Comparison of ENCODE assay signal across 20 cellular contexts in genomic region chr7:81625311-81625651, GRCh38.
DNase-seq lines count a peak whose midpoint lies in the region; ATAC-seq and TF ChIP-seq lines count a peak whose summit lies in the region.
"Had no signal": no experiment of that assay in that cellular context is flagged by ENCODE, and none has a peak within 500 bp of the region (broad histone marks: within the 10 kb centered on the region; RNA-seq: fewer than 3 reads in every experiment).

No MANE protein-coding gene starts in this region.

- H3K9me3 ChIP-seq in left ventricle myocardium inferior (replicated peaks) (no peaks in the 10 kb centered on the region), MG63 (no peaks in the 10 kb centered on the region), Karpas-422 (ENCODE audit: low read length) (peaks cover 39% of the 10 kb centered on the region)
- H3K9me3 ChIP-seq: Caco-2 had no signal

- no peaks in the 10 kb centered on the region for H3K9me3 Mint-ChIP-seq in nephron
- H3K9me3 Mint-ChIP-seq: GM23338 had no signal

- H3K27me3 ChIP-seq in left ventricle myocardium inferior (ENCODE audit: low read depth) (no peaks in the 10 kb centered on the region), brain microvascular endothelial cell (replicated peaks) (no peaks in the 10 kb centered on the region), MG63 (no peaks in the 10 kb centered on the region), Karpas-422 (ENCODE audit: low read length) (no peaks in the 10 kb centered on the region)

- H3K4me3 ChIP-seq in left ventricle myocardium inferior: no peak overlapping the region
- no peak overlapping the region for H3K4me3 ChIP-seq in brain microvascular endothelial cell (ENCODE audit: low read depth, low read length)
- H3K4me3 ChIP-seq in MG63: no peak overlapping the region
- no peak overlapping the region for H3K4me3 ChIP-seq in Karpas-422 (ENCODE audit: low read length)
- H3K4me3 ChIP-seq: GM12878, GM23338 had no signal

- ATAC-seq in Right ventricle myocardium inferior (no peak), GM21526 (IDR thresholded peaks at IDR 0.05; ENCODE audit: low FRiP score, unreplicated experiment) (no peak), HG03039 (IDR thresholded peaks at IDR 0.05; ENCODE audit: unreplicated experiment) (no peak)
- ATAC-seq: GM23338, PC-3 had no signal

- H3K4me1 ChIP-seq in left ventricle myocardium inferior (no peaks in the 10 kb centered on the region), Karpas-422 (ENCODE audit: low read length) (no peaks in the 10 kb centered on the region)
- H3K4me1 ChIP-seq: Caco-2 had no signal

- no peak for TF ChIP-seq CTCF in left ventricle myocardium inferior (IDR thresholded peaks at IDR 0.05; ENCODE audit: borderline replicate concordance)
- no peak for TF ChIP-seq CTCF in brain microvascular endothelial cell (IDR thresholded peaks at IDR 0.05; ENCODE audit: low read depth, low read length, missing control alignments)
- no peak for TF ChIP-seq CTCF in nephron (IDR thresholded peaks at IDR 0.05; ENCODE audit: unreplicated experiment in 3 of 3)

- no peaks in the 10 kb centered on the region for H3K27me3 Mint-ChIP-seq in nephron (ENCODE audit: low read depth)
- H3K27me3 Mint-ChIP-seq: CD4-positive, alpha-beta T cell had no signal

- no peaks in the 10 kb centered on the region for H3K79me2 ChIP-seq in Karpas-422 (ENCODE audit: low read length)

- peaks cover 19% of the 10 kb centered on the region for H3K4me1 Mint-ChIP-seq in nephron

- peak overlapping the region; percentile 22 to 51 (median 30) for H3K27ac Mint-ChIP-seq in nephron
- H3K27ac Mint-ChIP-seq: CD4-positive, alpha-beta T cell; GM23338 had no signal

- no peaks in the 10 kb centered on the region for H4K20me1 ChIP-seq in Karpas-422 (ENCODE audit: insufficient read depth, low read depth, low read length)

- peak overlapping the region; percentile 6 for H3K27ac ChIP-seq in left ventricle myocardium inferior (replicated peaks)
- peak overlapping the region; percentile 93 for H3K27ac ChIP-seq in brain microvascular endothelial cell
- no peak overlapping the region for H3K27ac ChIP-seq in Karpas-422 (ENCODE audit: low read length)
- H3K27ac ChIP-seq: RWPE1 had no signal

- H3K4me3 Mint-ChIP-seq in nephron: no peak overlapping the region
- H3K4me3 Mint-ChIP-seq: CD4-positive, alpha-beta T cell; GM23338 had no signal

- DNase-seq in left ventricle myocardium inferior: no peak
- DNase-seq in Right ventricle myocardium inferior (ENCODE audit: missing footprints): no peak
- DNase-seq in brain microvascular endothelial cell: no peak
- DNase-seq in MG63: no peak
- DNase-seq in Karpas-422: no peak
- DNase-seq: Caco-2; CD4-positive, alpha-beta T cell; KBM-7; NCI-H1417; NCI-H187; NCI-H2107; NCI-H510A treated with DMSO at 0.1 percent for 48 hours; NCI-H774; PC-3 had no signal

- H3K9ac ChIP-seq in Karpas-422 (ENCODE audit: low read length): no peak overlapping the region

- H3K36me3 ChIP-seq in left ventricle myocardium inferior (no peaks in the 10 kb centered on the region), brain microvascular endothelial cell (replicated peaks) (no peaks in the 10 kb centered on the region), MG63 (no peaks in the 10 kb centered on the region), Karpas-422 (ENCODE audit: insufficient read depth, low read length) (no peaks in the 10 kb centered on the region)

- H3K36me3 Mint-ChIP-seq in nephron (ENCODE audit: low read depth): no peaks in the 10 kb centered on the region

- no peak overlapping the region for H2AFZ ChIP-seq in Karpas-422 (ENCODE audit: low read length)

- no peaks in the 10 kb centered on the region for H3K9me2 ChIP-seq in Karpas-422 (replicated peaks; ENCODE audit: insufficient read depth, low read length)

- intact Hi-C loops in left ventricle myocardium inferior (cut with micrococcal nuclease): no loop called here
- intact Hi-C loops in Right ventricle myocardium inferior (cut with DNase I): no loop called here

- in situ Hi-C loops in brain microvascular endothelial cell (cut with HindIII; ENCODE audit: low pct_ligation_motif_present, low sequenced_read_pairs): no loop called here

- no peak overlapping the region for H3K4me2 ChIP-seq in Karpas-422 (ENCODE audit: low read depth, low read length, poor library complexity, severe bottlenecking)
- H3K4me2 ChIP-seq: GM23338 had no signal
